ENCODE assay signal across 17 cellular contexts in genomic region chr13:40635315-40635995, GRCh38. TPM values are rescaled to one million over a fixed set of nuclear protein-coding genes. Genes with fewer than 3 reads are reported as not detected.
DNase-seq lines count a peak whose midpoint lies in the region; ATAC-seq and TF ChIP-seq lines count a peak whose summit lies in the region.
"Had no signal": no experiment of that assay in that cellular context is flagged by ENCODE, and none has a peak within 500 bp of the region (broad histone marks: within the 10 kb centered on the region; RNA-seq: fewer than 3 reads in every experiment).

No MANE protein-coding gene starts in this region.

- H3K27ac Mint-ChIP-seq in CD4-positive, CD25-positive, alpha-beta regulatory T cell = peak overlapping the region in 2 of 3 donors; percentile 42 to 84
- peak overlapping the region; percentile 30 to 74 for H3K27ac Mint-ChIP-seq in T-cell
- H3K27ac Mint-ChIP-seq in memory B cell = peak overlapping the region; percentile 71
- no peak overlapping the region for H3K27ac Mint-ChIP-seq in HFFc6
- H3K27ac Mint-ChIP-seq: nephron had no signal

- H3K9me3 Mint-ChIP-seq in CD4-positive, CD25-positive, alpha-beta regulatory T cell = peaks cover 0 to 2% (median 0%) of the 10 kb centered on the region in 7 donors
- H3K9me3 Mint-ChIP-seq in T-cell (no peaks in the 10 kb centered on the region), memory B cell (no peaks in the 10 kb centered on the region), HFFc6 (no peaks in the 10 kb centered on the region)
- H3K9me3 Mint-ChIP-seq: nephron had no signal

- peaks cover 26% of the 10 kb centered on the region for H3K36me3 Mint-ChIP-seq in CD4-positive, CD25-positive, alpha-beta regulatory T cell
- H3K36me3 Mint-ChIP-seq in T-cell (peaks cover 20% of the 10 kb centered on the region), memory B cell (peaks cover 11% of the 10 kb centered on the region), HFFc6 (ENCODE audit: low read depth) (no peaks in the 10 kb centered on the region)

- H3K9me3 ChIP-seq in CD4-positive, CD25-positive, alpha-beta regulatory T cell (ENCODE audit: control insufficient read depth in 2 of 2, low read length in 2 of 2) = no peaks in the 10 kb centered on the region
- H3K9me3 ChIP-seq: MG63, suprapubic skin had no signal

- H3K4me3 ChIP-seq in CD4-positive, CD25-positive, alpha-beta regulatory T cell (ENCODE audit: low read depth, low read length) = peak overlapping the region; percentile 38
- H3K4me3 ChIP-seq: MG63, suprapubic skin had no signal

- peaks cover 53 to 98% (median 84%) of the 10 kb centered on the region in 4 donors for H3K4me1 Mint-ChIP-seq in CD4-positive, CD25-positive, alpha-beta regulatory T cell
- peaks cover 86 to 92% (median 91%) of the 10 kb centered on the region in 3 donors for H3K4me1 Mint-ChIP-seq in T-cell
- peaks cover 50% of the 10 kb centered on the region for H3K4me1 Mint-ChIP-seq in memory B cell
- peaks cover 7% of the 10 kb centered on the region; the same call in 1 of the 2 replicates for H3K4me1 Mint-ChIP-seq in HFFc6 (ENCODE audit: low read depth)

- CTCF ChIA-PET in T-cell (lab: Charles Lee) = interaction anchor here (0.6 to 0.8 kb wide), 2 partner anchors 17 to 51 kb away, joined by 3 read pairs; no protein-coding TSS in a partner anchor

- DNase-seq in CD4-positive, CD25-positive, alpha-beta regulatory T cell = no peak
- DNase-seq in Caki2 (ENCODE audit: low read depth) (peak; percentile 4), T-cell (no peak), memory B cell (ENCODE audit: low spot score in 2 of 2) (no peak), HFFc6 (no peak)
- DNase-seq: amygdala, cerebellar nuclear complex, DMS53, foreskin melanocyte, MG63, NCI-H1694 treated with DMSO at 0.1 percent for 48 hours, NCI-H510A treated with DMSO at 0.1 percent for 48 hours, WERI-Rb-1 had no signal

- TF ChIP-seq CTCF in HFFc6 (IDR thresholded peaks at IDR 0.05) = no peak

- in situ Hi-C loops in Caki2 (cut with HindIII; ENCODE audit: low pct_unique_long_range_greater_than_20kb, low sequenced_read_pairs) = no loop called here

- H3K27me3 ChIP-seq in CD4-positive, CD25-positive, alpha-beta regulatory T cell (ENCODE audit: control insufficient read depth, insufficient read depth, low read length) = no peaks in the 10 kb centered on the region
- H3K27me3 ChIP-seq: MG63, suprapubic skin had no signal

- H3K36me3 ChIP-seq in CD4-positive, CD25-positive, alpha-beta regulatory T cell (ENCODE audit: control insufficient read depth, insufficient read depth, low read length) = no peaks in the 10 kb centered on the region
- H3K36me3 ChIP-seq: MG63, suprapubic skin, WERI-Rb-1 had no signal

- peak overlapping the region in 3 of 4 donors; percentile 54 to 68 (median 66) for H3K4me3 Mint-ChIP-seq in CD4-positive, CD25-positive, alpha-beta regulatory T cell
- H3K4me3 Mint-ChIP-seq in T-cell = peak overlapping the region in 2 of 3 donors; percentile 9 to 40
- H3K4me3 Mint-ChIP-seq in memory B cell = no peak overlapping the region
- no peak overlapping the region for H3K4me3 Mint-ChIP-seq in HFFc6
- H3K4me3 Mint-ChIP-seq: nephron had no signal

- POLR2A ChIA-PET in T-cell (lab: Charles Lee) = interaction anchor here (0.6 to 0.8 kb wide), 3 partner anchors 11 to 361 kb away, joined by 3 to 4 read pairs (median 3); no protein-coding TSS in a partner anchor

- H3K27ac ChIP-seq in CD4-positive, CD25-positive, alpha-beta regulatory T cell (ENCODE audit: insufficient read depth, low read length, poor library complexity, severe bottlenecking) = peak overlapping the region; percentile 50
- H3K27ac ChIP-seq: suprapubic skin, WERI-Rb-1 had no signal

- no peak for ATAC-seq in CD4-positive, CD25-positive, alpha-beta regulatory T cell (ENCODE audit: low read depth in 2 of 2)
- ATAC-seq in T-cell (replicated peaks in 1 of 4) (no peak), memory B cell (ENCODE audit: low read depth) (no peak), GM21576 (IDR thresholded peaks at IDR 0.05; ENCODE audit: unreplicated experiment) (no peak), GM19328 (IDR thresholded peaks at IDR 0.05; ENCODE audit: unreplicated experiment) (no peak)

- no peaks in the 10 kb centered on the region for H3K27me3 Mint-ChIP-seq in CD4-positive, CD25-positive, alpha-beta regulatory T cell
- H3K27me3 Mint-ChIP-seq in T-cell = no peaks in the 10 kb centered on the region
- H3K27me3 Mint-ChIP-seq in memory B cell = no peaks in the 10 kb centered on the region
- H3K27me3 Mint-ChIP-seq in HFFc6 (ENCODE audit: insufficient read depth) = no peaks in the 10 kb centered on the region; the same call in 1 of the 2 replicates

- H3K4me1 ChIP-seq in CD4-positive, CD25-positive, alpha-beta regulatory T cell (ENCODE audit: control insufficient read depth, insufficient read depth, low read length, poor library complexity, severe bottlenecking) = peaks cover 88% of the 10 kb centered on the region

RNA-seq across cellular contexts. Expression of gene FOXO1, which starts 31.0 kb away (rescaled TPM):
- total RNA-seq in CD4-positive, CD25-positive, alpha-beta regulatory T cell = 119 TPM
- polyA plus RNA-seq in CD4-positive, CD25-positive, alpha-beta regulatory T cell = 100 to 1,000 TPM in 1 of 4 donors, 10 to 100 TPM in 3; 45.5 to 115 (median 65.4) TPM
- total RNA-seq in Caki2 (2014; rRNA removed; shearing (Covaris generic); ENCODE audit: low replicate concordance) = 0.58 and 0.68 TPM in 2 replicates
- total RNA-seq in T-cell = 10 to 100 TPM; 73.0 to 89.1 (median 84.5) TPM
- total RNA-seq in HFFc6 (2021; fragmentation: NEBNext Ultra II Directional; extraction: Animal tissue kit (Norgen Biotek cat#: 25700)) = 1 to 10 TPM in 1 of 6 experiments, under 1 TPM in 5; 0.48 to 1.1 (median 0.63) TPM

Comparison
In these comparisons a context has a peak if more than half of its experiments do, and no peak if none do; other contexts are left out.
1. H3K4me3 Mint-ChIP-seq: peak in CD4-positive, CD25-positive, alpha-beta regulatory T cell (3 of 4) and T-cell (2 of 3); none in memory B cell (single experiment) and HFFc6 (single experiment).
2. RNA of gene FOXO1, which starts 31.0 kb away (total RNA-seq): 119 TPM in CD4-positive, CD25-positive, alpha-beta regulatory T cell (single experiment) and 73.0 to 89.1 TPM in T-cell; 0.58 to 0.68 TPM in Caki2 and 0.48 to 1.1 TPM in HFFc6; every median in the first group is over 10 times any median in the second.